In genomic region chr6:27962506-27962905, GRCh38 we compare ENCODE assay signal across 19 cellular contexts. TPM values are rescaled to one million over a fixed set of nuclear protein-coding genes. Genes with fewer than 3 reads are reported as not detected.
DNase-seq lines count a peak whose midpoint lies in the region; ATAC-seq and TF ChIP-seq lines count a peak whose summit lies in the region.
"Had no signal": no experiment of that assay in that cellular context is flagged by ENCODE, and none has a peak within 500 bp of the region (broad histone marks: within the 10 kb centered on the region; RNA-seq: fewer than 3 reads in every experiment).

No MANE protein-coding gene starts in this region.

- intact Hi-C loops in MCF 10A (cut with micrococcal nuclease) (no loop called here), mammary epithelial cell (cut with micrococcal nuclease) (no loop called here), left colon (cut with DNase I, micrococcal nuclease) (no loop called here)
- intact Hi-C loops in activated naive CD4-positive, alpha-beta T cell treated with anti-CD3 and anti-CD28 coated beads for 36 hours (cut with micrococcal nuclease) = no loop called here

- no peak overlapping the region for H3K4me2 ChIP-seq in mammary epithelial cell (ENCODE audit: insufficient read depth, low read depth, low read length)
- H3K4me2 ChIP-seq: BLaER1, GM23338 had no signal

- H3K9ac ChIP-seq in mammary epithelial cell (ENCODE audit: insufficient read depth, low read length) = no peak overlapping the region
- H3K9ac ChIP-seq: BLaER1 had no signal

- H3K4me3 Mint-ChIP-seq in MCF 10A (ENCODE audit: unreplicated experiment) (no peak overlapping the region), nephron progenitor cell (no peak overlapping the region)
- no peak overlapping the region for H3K4me3 Mint-ChIP-seq in activated naive CD4-positive, alpha-beta T cell treated with anti-CD3 and anti-CD28 coated beads for 36 hours
- H3K4me3 Mint-ChIP-seq: CD14-positive monocyte; CD4-positive, alpha-beta memory T cell; GM23338 had no signal

- TF ChIP-seq CTCF in MCF 10A (IDR thresholded peaks at IDR 0.05; ENCODE audit: unreplicated experiment) = no peak
- TF ChIP-seq CTCF in mammary epithelial cell (conservative IDR thresholded peaks at IDR 0.05 in 1 of 2, IDR thresholded peaks at IDR 0.05 in 1 of 2; ENCODE audit: extremely low read depth in 1 of 2, insufficient read depth in 1 of 2, low read depth in 1 of 2, low read length in 2 of 2) = no peak
- TF ChIP-seq CTCF in RWPE2 (IDR thresholded peaks at IDR 0.05; ENCODE audit: poor library complexity, severe bottlenecking) = no peak
- no peak for TF ChIP-seq CTCF in nephron progenitor cell (IDR thresholded peaks at IDR 0.05)

- H4K20me1 ChIP-seq in mammary epithelial cell (ENCODE audit: insufficient read depth, low read length) = no peaks in the 10 kb centered on the region
- H4K20me1 ChIP-seq: BLaER1 had no signal

- H3K9me3 ChIP-seq in mammary epithelial cell (replicated peaks; ENCODE audit: insufficient read depth, low read length) (no peaks in the 10 kb centered on the region), RWPE2 (ENCODE audit: severe bottlenecking) (no peaks in the 10 kb centered on the region)

- H3K27me3 ChIP-seq in mammary epithelial cell (ENCODE audit: insufficient read depth, low read length) (no peaks in the 10 kb centered on the region), RWPE2 (ENCODE audit: insufficient read depth, poor library complexity, severe bottlenecking) (peaks cover 4% of the 10 kb centered on the region)
- H3K27me3 ChIP-seq: BLaER1 had no signal

- no peak overlapping the region for H3K27ac ChIP-seq in mammary epithelial cell (ENCODE audit: insufficient read depth, low read depth, low read length)
- H3K27ac ChIP-seq in RWPE2 (ENCODE audit: poor library complexity, severe bottlenecking) = no peak overlapping the region
- H3K27ac ChIP-seq: 22Rv1, BLaER1 had no signal

- H2AFZ ChIP-seq in mammary epithelial cell (ENCODE audit: low read depth, low read length) = no peak overlapping the region
- H2AFZ ChIP-seq: GM23338 had no signal

- POLR2A ChIA-PET in MCF 10A (lab: Yijun Ruan, JAX) = interaction anchor here (0.7 kb wide), 1 partner anchor 13 kb away, joined by 3 read pairs; no protein-coding TSS in a partner anchor

- CTCF ChIA-PET in MCF 10A (lab: Yijun Ruan, JAX) = no interaction called here
- CTCF ChIA-PET in mammary epithelial cell (lab: Charles Lee; ENCODE audit: low non-redundant PET) = no interaction called here
- CTCF ChIA-PET in activated naive CD4-positive, alpha-beta T cell treated with anti-CD3 and anti-CD28 coated beads for 36 hours (lab: Charles Lee) = no interaction called here

- dilution Hi-C loops in mammary epithelial cell (cut with HindIII; ENCODE audit: low sequenced_read_pairs) = no loop called here

- no TSS peak for BruUV-seq in MCF 10A (replicated peaks; lab: Mats Ljungman, UMichigan)
- BruUV-seq in mammary epithelial cell (replicated peaks; lab: Mats Ljungman, UMichigan) = no TSS peak

- H3K4me1 Mint-ChIP-seq in MCF 10A (ENCODE audit: insufficient read depth, unreplicated experiment) = no peaks in the 10 kb centered on the region
- no peaks in the 10 kb centered on the region for H3K4me1 Mint-ChIP-seq in activated naive CD4-positive, alpha-beta T cell treated with anti-CD3 and anti-CD28 coated beads for 36 hours (ENCODE audit: low read depth)
- peaks cover 5% of the 10 kb centered on the region for H3K4me1 Mint-ChIP-seq in nephron progenitor cell
- H3K4me1 Mint-ChIP-seq: CD14-positive monocyte; CD4-positive, alpha-beta memory T cell had no signal

- H3K4me1 ChIP-seq in mammary epithelial cell (ENCODE audit: insufficient read depth, low read length) (no peaks in the 10 kb centered on the region), RWPE2 (ENCODE audit: insufficient read depth, poor library complexity, severe bottlenecking) (no peaks in the 10 kb centered on the region)

- in situ Hi-C loops in mammary epithelial cell (cut with MboI; ENCODE audit: low sequenced_read_pairs in 2 of 2) = no loop called here

- DNase-seq in MCF 10A (ENCODE audit: unreplicated experiment) = peak; percentile 3
- no peak for DNase-seq in mammary epithelial cell
- DNase-seq in RWPE2 (ENCODE audit: low spot score) = no peak
- peak in 1 of 2 donors; percentile 28 for DNase-seq in left colon
- no peak for DNase-seq in activated naive CD4-positive, alpha-beta T cell treated with anti-CD3 and anti-CD28 coated beads for 36 hours
- no peak for DNase-seq in nephron progenitor cell
- DNase-seq in H4 (ENCODE audit: low spot score) = no peak
- DNase-seq: CD4-positive, alpha-beta memory T cell; DMS153; DMS79; GF-D8; H7 had no signal

- no peaks in the 10 kb centered on the region for H3K9me3 Mint-ChIP-seq in MCF 10A (ENCODE audit: unreplicated experiment)
- no peaks in the 10 kb centered on the region for H3K9me3 Mint-ChIP-seq in activated naive CD4-positive, alpha-beta T cell treated with anti-CD3 and anti-CD28 coated beads for 36 hours
- no peaks in the 10 kb centered on the region for H3K9me3 Mint-ChIP-seq in nephron progenitor cell
- H3K9me3 Mint-ChIP-seq: GM23338 had no signal

- WGBS in mammary epithelial cell (ENCODE audit: low coverage, missing lambda C conversion rate) = 84% methylated on average over 3 of the region's 3 CpGs

- H3K36me3 ChIP-seq in mammary epithelial cell (ENCODE audit: insufficient read depth, low read length) = no peaks in the 10 kb centered on the region
- no peaks in the 10 kb centered on the region for H3K36me3 ChIP-seq in RWPE2 (ENCODE audit: low read depth)
- H3K36me3 ChIP-seq: BLaER1 had no signal

- H3K27ac Mint-ChIP-seq in MCF 10A (ENCODE audit: low read depth, unreplicated experiment) (no peak overlapping the region), nephron progenitor cell (no peak overlapping the region)
- H3K27ac Mint-ChIP-seq in activated naive CD4-positive, alpha-beta T cell treated with anti-CD3 and anti-CD28 coated beads for 36 hours = no peak overlapping the region
- H3K27ac Mint-ChIP-seq: CD14-positive monocyte, GM23338 had no signal

- peaks cover 14% of the 10 kb centered on the region for H3K27me3 Mint-ChIP-seq in MCF 10A (ENCODE audit: insufficient read depth, unreplicated experiment)
- H3K27me3 Mint-ChIP-seq in activated naive CD4-positive, alpha-beta T cell treated with anti-CD3 and anti-CD28 coated beads for 36 hours (ENCODE audit: low read depth) = peaks cover 33% of the 10 kb centered on the region
- H3K27me3 Mint-ChIP-seq in nephron progenitor cell (ENCODE audit: low read depth, poor library complexity) = peaks cover 10% of the 10 kb centered on the region

- 0 out of 3 replicates have a peak, but pooled peaks have one; percentile 35 for ATAC-seq in RWPE2 (ENCODE audit: low read depth)
- peak; percentile 99 for ATAC-seq in left colon
- ATAC-seq: GM23338, HCT116 had no signal

- no peaks in the 10 kb centered on the region for H3K79me2 ChIP-seq in mammary epithelial cell (ENCODE audit: insufficient read depth, low read length)

- no peak overlapping the region for H3K4me3 ChIP-seq in mammary epithelial cell (replicated peaks in 1 of 3; ENCODE audit: insufficient read depth in 1 of 3, low read depth in 2 of 3, low read length in 3 of 3)
- no peak overlapping the region for H3K4me3 ChIP-seq in RWPE2 (ENCODE audit: severe bottlenecking)
- H3K4me3 ChIP-seq: BLaER1, GM23338 had no signal

- H3K36me3 Mint-ChIP-seq in MCF 10A (ENCODE audit: insufficient read depth, unreplicated experiment) (no peaks in the 10 kb centered on the region), nephron progenitor cell (ENCODE audit: low read depth) (no peaks in the 10 kb centered on the region)
- H3K36me3 Mint-ChIP-seq in activated naive CD4-positive, alpha-beta T cell treated with anti-CD3 and anti-CD28 coated beads for 36 hours (ENCODE audit: low read depth) = no peaks in the 10 kb centered on the region
- H3K36me3 Mint-ChIP-seq: CD14-positive monocyte; CD4-positive, alpha-beta memory T cell had no signal

RNA-seq across cellular contexts. Expression of gene OR2B6, which starts 5.5 kb away (rescaled TPM):
- total RNA-seq in MCF 10A (2022) = not detected in 2 replicates
- total RNA-seq in mammary epithelial cell = not detected
- polyA plus RNA-seq in mammary epithelial cell = not detected
- not detected for polyA minus RNA-seq in mammary epithelial cell
- total RNA-seq in left colon = not detected
- total RNA-seq in activated naive CD4-positive, alpha-beta T cell treated with anti-CD3 and anti-CD28 coated beads for 36 hours = not detected
- total RNA-seq in H4 (2014; rRNA removed; shearing (Covaris generic)) = not detected in 2 replicates
- total RNA-seq: CD4-positive, alpha-beta memory T cell; GM23338; H7 had no signal
- polyA plus RNA-seq: CD14-positive monocyte; CD4-positive, alpha-beta memory T cell had no signal

RNA-seq across cellular contexts. Expression of gene OR2B2, which starts 50.3 kb away (rescaled TPM):
- total RNA-seq in MCF 10A (2022) = not detected in 2 replicates
- not detected for total RNA-seq in mammary epithelial cell
- not detected for polyA plus RNA-seq in mammary epithelial cell
- polyA minus RNA-seq in mammary epithelial cell = not detected
- total RNA-seq in left colon = not detected
- not detected for total RNA-seq in activated naive CD4-positive, alpha-beta T cell treated with anti-CD3 and anti-CD28 coated beads for 36 hours
- not detected in 2 replicates for total RNA-seq in H4 (2014; rRNA removed; shearing (Covaris generic))
- total RNA-seq: A673; CD4-positive, alpha-beta memory T cell; H7 had no signal
- polyA plus RNA-seq: AG04450; CD14-positive monocyte; CD4-positive, alpha-beta memory T cell; GM23338 had no signal
